ENCODE assay signal across 23 cellular contexts in the genomic region with DNA sequence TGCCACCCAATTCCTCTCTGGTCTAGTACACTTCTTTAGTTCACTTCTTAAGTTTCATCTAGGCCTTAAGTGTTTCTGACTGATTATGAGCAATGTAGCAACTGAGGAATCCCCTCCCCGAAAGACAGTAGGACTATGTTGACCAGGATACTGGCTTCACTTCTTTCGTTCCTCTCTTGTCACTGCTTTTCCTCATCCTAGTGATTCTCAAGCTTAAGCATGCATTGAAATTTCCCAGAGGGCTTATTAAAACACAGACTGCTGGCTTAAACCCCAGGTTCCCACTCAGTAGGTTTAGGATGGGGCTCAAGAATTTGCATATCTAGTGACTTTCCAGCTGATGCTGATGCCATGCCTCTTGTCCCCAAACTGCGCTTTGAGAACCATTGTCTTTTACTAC.
"Had no signal": no experiment of that assay in that cellular context is flagged by ENCODE, and none has a peak within 500 bp of the region (broad histone marks: within the 10 kb centered on the region; RNA-seq: fewer than 3 reads in every experiment).

No MANE protein-coding gene starts in this region.

- H3K9me3 ChIP-seq: esophagus muscularis mucosa, gastroesophageal sphincter, heart left ventricle, mucosa of descending colon, transverse colon had no signal

- H3K4me3 Mint-ChIP-seq: activated CD4-positive, alpha-beta memory T cell treated with anti-CD3 and anti-CD28 coated beads, Interleukin-2, amount 10 ng/mL, durations not matched to agents 7 days and 5 days; activated CD4-positive, alpha-beta T cell treated with anti-CD3 and anti-CD28 coated beads, Interleukin-2, amount 10 ng/mL, durations not matched to agents 24 days and 14 days; activated naive CD4-positive, alpha-beta T cell treated with anti-CD3 and anti-CD28 coated beads for 36 hours; activated naive CD8-positive, alpha-beta T cell treated with anti-CD3 and anti-CD28 coated beads, Interleukin-2, amount 50 U/mL, for 24 hours; activated T-cell treated with anti-CD3 and anti-CD28 coated beads, Interleukin-2, amount 50 U/mL, for 72 hours; stimulated activated effector memory CD8-positive, alpha-beta T cell treated with anti-CD3 and anti-CD28 coated beads, Interleukin-12 subunit alpha, Interleukin-12 subunit beta, amount 100 ng/mL, for 72 hours had no signal

- ATAC-seq: activated CD4-positive, CD25-positive, alpha-beta regulatory T cell treated with anti-CD3 and anti-CD28 coated beads, Interleukin-2, amount 50 U/mL, for 24 hours; activated naive CD8-positive, alpha-beta T cell treated with anti-CD3 and anti-CD28 coated beads, Interleukin-2, amount 50 U/mL, for 24 hours; activated T-cell treated with anti-CD3 and anti-CD28 coated beads, Interleukin-2, amount 50 U/mL, for 72 hours; gastroesophageal sphincter; heart left ventricle; mucosa of descending colon; sciatic nerve; stimulated activated effector memory CD8-positive, alpha-beta T cell treated with anti-CD3 and anti-CD28 coated beads, Interleukin-12 subunit alpha, Interleukin-12 subunit beta, amount 100 ng/mL, for 72 hours had no signal

- H3K27me3 Mint-ChIP-seq: activated naive CD8-positive, alpha-beta T cell treated with anti-CD3 and anti-CD28 coated beads, Interleukin-2, amount 50 U/mL, for 24 hours had no signal

- DNase-seq: activated CD4-positive, alpha-beta memory T cell treated with anti-CD3 and anti-CD28 coated beads, Interleukin-2, amount 10 ng/mL, durations not matched to agents 7 days and 5 days; activated CD4-positive, alpha-beta T cell treated with anti-CD3 and anti-CD28 coated beads, Interleukin-2, amount 10 ng/mL, durations not matched to agents 24 days and 14 days; activated effector memory CD4-positive, alpha-beta T cell treated with Interleukin-2 at 50 U/mL for 16 hours; activated naive CD4-positive, alpha-beta T cell treated with anti-CD3 and anti-CD28 coated beads for 36 hours; activated naive CD8-positive, alpha-beta T cell treated with anti-CD3 and anti-CD28 coated beads, Interleukin-2, amount 50 U/mL, for 24 hours; activated T-cell treated with anti-CD3 and anti-CD28 coated beads, Interleukin-2, amount 50 U/mL, for 72 hours; cerebellar nuclear complex; heart left ventricle; mesendoderm; mucosa of descending colon; occipital lobe; posterior cingulate gyrus; small intestine; stimulated activated CD4-positive, alpha-beta T cell treated with anti-CD3 and anti-CD28 coated beads, Interleukin-2, amount 100 ng/mL, for 24 hours; transverse colon had no signal

- H3K27ac Mint-ChIP-seq: activated CD4-positive, alpha-beta memory T cell treated with anti-CD3 and anti-CD28 coated beads, Interleukin-2, amount 10 ng/mL, durations not matched to agents 7 days and 5 days; activated CD4-positive, alpha-beta T cell treated with anti-CD3 and anti-CD28 coated beads, Interleukin-2, amount 10 ng/mL, durations not matched to agents 24 days and 14 days; activated naive CD4-positive, alpha-beta T cell treated with anti-CD3 and anti-CD28 coated beads for 36 hours; activated naive CD8-positive, alpha-beta T cell treated with anti-CD3 and anti-CD28 coated beads, Interleukin-2, amount 50 U/mL, for 24 hours; activated T-cell treated with anti-CD3 and anti-CD28 coated beads, Interleukin-2, amount 50 U/mL, for 72 hours; stimulated activated effector memory CD8-positive, alpha-beta T cell treated with anti-CD3 and anti-CD28 coated beads, Interleukin-12 subunit alpha, Interleukin-12 subunit beta, amount 100 ng/mL, for 72 hours had no signal

- H3K4me3 ChIP-seq: coronary artery, esophagus muscularis mucosa, gastroesophageal sphincter, heart left ventricle, mucosa of descending colon, transverse colon had no signal

- H3K36me3 ChIP-seq: esophagus muscularis mucosa, gastroesophageal sphincter, heart left ventricle, transverse colon had no signal

- H3K27me3 ChIP-seq: esophagus muscularis mucosa, gastroesophageal sphincter, heart left ventricle, transverse colon had no signal

- H3K9me3 Mint-ChIP-seq: activated CD4-positive, alpha-beta memory T cell treated with anti-CD3 and anti-CD28 coated beads, Interleukin-2, amount 10 ng/mL, durations not matched to agents 7 days and 5 days; activated CD4-positive, alpha-beta T cell treated with anti-CD3 and anti-CD28 coated beads, Interleukin-2, amount 10 ng/mL, durations not matched to agents 24 days and 14 days; activated naive CD4-positive, alpha-beta T cell treated with anti-CD3 and anti-CD28 coated beads for 36 hours; activated naive CD8-positive, alpha-beta T cell treated with anti-CD3 and anti-CD28 coated beads, Interleukin-2, amount 50 U/mL, for 24 hours; activated T-cell treated with anti-CD3 and anti-CD28 coated beads, Interleukin-2, amount 50 U/mL, for 72 hours; stimulated activated effector memory CD8-positive, alpha-beta T cell treated with anti-CD3 and anti-CD28 coated beads, Interleukin-12 subunit alpha, Interleukin-12 subunit beta, amount 100 ng/mL, for 72 hours had no signal

- H3K4me1 Mint-ChIP-seq: activated CD4-positive, alpha-beta memory T cell treated with anti-CD3 and anti-CD28 coated beads, Interleukin-2, amount 10 ng/mL, durations not matched to agents 7 days and 5 days; activated CD4-positive, alpha-beta T cell treated with anti-CD3 and anti-CD28 coated beads, Interleukin-2, amount 10 ng/mL, durations not matched to agents 24 days and 14 days; activated naive CD8-positive, alpha-beta T cell treated with anti-CD3 and anti-CD28 coated beads, Interleukin-2, amount 50 U/mL, for 24 hours; stimulated activated effector memory CD8-positive, alpha-beta T cell treated with anti-CD3 and anti-CD28 coated beads, Interleukin-12 subunit alpha, Interleukin-12 subunit beta, amount 100 ng/mL, for 72 hours had no signal

- FAIRE-seq: islet of Langerhans, urothelium cell line had no signal

- H3K4me1 ChIP-seq: esophagus muscularis mucosa, gastroesophageal sphincter, heart left ventricle, transverse colon had no signal

- H3K27ac ChIP-seq: coronary artery, esophagus muscularis mucosa, gastroesophageal sphincter, heart left ventricle, transverse colon had no signal

- H3K36me3 Mint-ChIP-seq: stimulated activated effector memory CD8-positive, alpha-beta T cell treated with anti-CD3 and anti-CD28 coated beads, Interleukin-12 subunit alpha, Interleukin-12 subunit beta, amount 100 ng/mL, for 72 hours had no signal
